9 cellular contexts compared by ENCODE assay signal in genomic region chr2:176653856-176654443, GRCh38.
A peak's percentile ranks its signal among the peaks of the same experiment; 100 is the strongest.
DNase-seq lines count a peak whose midpoint lies in the region; ATAC-seq and TF ChIP-seq lines count a peak whose summit lies in the region.
"Had no signal": no experiment of that assay in that cellular context is flagged by ENCODE, and none has a peak within 500 bp of the region (broad histone marks: within the 10 kb centered on the region; RNA-seq: fewer than 3 reads in every experiment).

No MANE protein-coding gene starts in this region.

- no peaks in the 10 kb centered on the region for H3K36me3 ChIP-seq in ACC112 (ENCODE audit: insufficient read depth, low read length)
- H3K36me3 ChIP-seq in esophagus muscularis mucosa, result no peaks in the 10 kb centered on the region
- H3K36me3 ChIP-seq: neutrophil had no signal

- DNase-seq in GM10266 (ENCODE audit: extremely low spot score) (peak; percentile 35), NCI-H1092 treated with DMSO at 0.1 percent for 48 hours (lab: John Stamatoyannopoulos, UW) (peak; percentile 60), esophagus muscularis mucosa (ENCODE audit: extremely low spot score) (no peak), natural killer cell (no peak)
- DNase-seq in T-helper 2 cell treated with Interferon-gamma antibody and Interleukin-4, amounts not matched to agents 5 μg/mL and 100 μg/mL, for 36 hours (ENCODE audit: low spot score), result peak; percentile 11

- ATAC-seq in HG02571 (IDR thresholded peaks at IDR 0.05; ENCODE audit: unreplicated experiment) (peak; percentile 76), natural killer cell (peak; percentile 72 to 79 (median 73)), GM21723 (IDR thresholded peaks at IDR 0.05; ENCODE audit: unreplicated experiment) (no peak)

- peaks cover 51% of the 10 kb centered on the region for H3K27me3 Mint-ChIP-seq in T-helper 2 cell treated with Interferon-gamma antibody and Interleukin-4, amounts not matched to agents 5 μg/mL and 100 μg/mL, for 36 hours (ENCODE audit: low read depth)
- H3K27me3 Mint-ChIP-seq in natural killer cell (ENCODE audit: low read depth in 2 of 2), result peaks cover 38 to 77% of the 10 kb centered on the region in 2 donors

- peak overlapping the region; percentile 15; the same call in 1 of the 2 replicates for H3K4me3 ChIP-seq in ACC112 (ENCODE audit: low read depth, low read length)
- H3K4me3 ChIP-seq in esophagus muscularis mucosa, result no peak overlapping the region

- no peaks in the 10 kb centered on the region for H3K9me3 ChIP-seq in esophagus muscularis mucosa
- H3K9me3 ChIP-seq: neutrophil had no signal

- TF ChIP-seq CTCF in GM10266 (IDR thresholded peaks at IDR 0.05; ENCODE audit: control insufficient read depth, insufficient read depth, low read depth, missing control alignments) (peak; percentile 50), esophagus muscularis mucosa (IDR thresholded peaks at IDR 0.05) (peak; percentile 40 to 65 (median 55)), natural killer cell (IDR thresholded peaks at IDR 0.05) (peak; percentile 48)

- intact Hi-C loops in esophagus muscularis mucosa (cut with DNase I) (loop anchor here (5.0 kb wide), 1 partner anchor 158 kb away; no protein-coding TSS in a partner anchor), natural killer cell (cut with micrococcal nuclease) (loop anchor here (5.0 kb wide), 2 partner anchors 158 to 1287 kb away; no protein-coding TSS in a partner anchor)

- H3K27ac ChIP-seq in ACC112 (ENCODE audit: low read depth, low read length), result no peak overlapping the region
- no peak overlapping the region for H3K27ac ChIP-seq in esophagus muscularis mucosa (replicated peaks in 1 of 4)
- H3K27ac ChIP-seq: neutrophil had no signal

- H2AFZ ChIP-seq in ACC112 (ENCODE audit: low read length, unreplicated experiment), result peak overlapping the region; percentile 28

- 27% methylated on average over 10 of the region's 10 CpGs for WGBS in esophagus muscularis mucosa

- peaks cover 5% of the 10 kb centered on the region for H3K4me1 Mint-ChIP-seq in T-helper 2 cell treated with Interferon-gamma antibody and Interleukin-4, amounts not matched to agents 5 μg/mL and 100 μg/mL, for 36 hours (ENCODE audit: low read depth)
- H3K4me1 Mint-ChIP-seq in natural killer cell, result peaks cover 0 to 4% of the 10 kb centered on the region in 2 donors

- TF ChIP-seq EP300 in esophagus muscularis mucosa (IDR thresholded peaks at IDR 0.05), result no peak

- no peaks in the 10 kb centered on the region for H3K36me3 Mint-ChIP-seq in T-helper 2 cell treated with Interferon-gamma antibody and Interleukin-4, amounts not matched to agents 5 μg/mL and 100 μg/mL, for 36 hours (ENCODE audit: low read depth)
- H3K36me3 Mint-ChIP-seq in natural killer cell, result peaks cover 4% of the 10 kb centered on the region

- no peak overlapping the region for H3K4me3 Mint-ChIP-seq in T-helper 2 cell treated with Interferon-gamma antibody and Interleukin-4, amounts not matched to agents 5 μg/mL and 100 μg/mL, for 36 hours
- no peak overlapping the region for H3K4me3 Mint-ChIP-seq in natural killer cell

- no peaks in the 10 kb centered on the region for H3K9me3 Mint-ChIP-seq in T-helper 2 cell treated with Interferon-gamma antibody and Interleukin-4, amounts not matched to agents 5 μg/mL and 100 μg/mL, for 36 hours
- no peaks in the 10 kb centered on the region for H3K9me3 Mint-ChIP-seq in natural killer cell

- peaks cover 9% of the 10 kb centered on the region for H3K4me1 ChIP-seq in ACC112 (ENCODE audit: control insufficient read depth, insufficient read depth, low read length, unreplicated experiment)
- peaks cover 0 to 9% (median 6%) of the 10 kb centered on the region in 4 donors for H3K4me1 ChIP-seq in esophagus muscularis mucosa

- H3K27me3 ChIP-seq in ACC112 (ENCODE audit: insufficient read depth, low read length), result no peaks in the 10 kb centered on the region
- H3K27me3 ChIP-seq in esophagus muscularis mucosa, result peaks cover 0 to 23% (median 2%) of the 10 kb centered on the region in 4 donors

- no peak for TF ChIP-seq POLR2A in esophagus muscularis mucosa (IDR thresholded peaks at IDR 0.05; ENCODE audit: low read depth)

- no peak overlapping the region for H3K27ac Mint-ChIP-seq in T-helper 2 cell treated with Interferon-gamma antibody and Interleukin-4, amounts not matched to agents 5 μg/mL and 100 μg/mL, for 36 hours
- H3K27ac Mint-ChIP-seq in natural killer cell, result no peak overlapping the region

- no peaks in the 10 kb centered on the region for H3K79me2 ChIP-seq in ACC112 (ENCODE audit: control insufficient read depth, insufficient read depth, low read length, unreplicated experiment)

Comparison
In these comparisons a context has a peak if more than half of its experiments do, and no peak if none do; other contexts are left out.
1. DNase-seq: peak in GM10266 (single experiment), NCI-H1092 treated with DMSO at 0.1 percent for 48 hours (single experiment) and T-helper 2 cell treated with Interferon-gamma antibody and Interleukin-4, amounts not matched to agents 5 μg/mL and 100 μg/mL, for 36 hours (single experiment); none in esophagus muscularis mucosa (single experiment) and natural killer cell (single experiment).
2. Peak in every context shown above with its lines, with median percentiles within 50 percentile points of each other: CTCF ChIP-seq.